In the genomic region with DNA sequence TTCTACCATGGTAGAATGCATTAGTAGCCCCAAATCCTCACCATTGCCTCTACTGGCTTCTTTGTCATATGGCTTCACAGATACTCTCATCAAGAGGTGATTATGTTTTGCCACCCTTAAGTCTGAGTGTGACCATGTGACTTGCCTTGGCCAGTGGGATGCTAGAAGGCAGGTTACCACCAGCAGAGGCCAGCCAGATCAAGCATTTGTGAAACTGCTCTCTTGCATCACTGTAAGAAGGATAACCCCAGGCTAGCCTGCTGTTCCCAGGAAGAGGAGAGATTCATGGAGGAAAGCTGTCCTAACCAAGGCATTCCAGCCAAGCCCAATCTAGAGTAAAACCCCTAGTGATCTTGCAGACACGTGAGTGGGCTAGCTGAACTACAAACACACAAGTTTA, we compare ENCODE assay signal across 24 cellular contexts.
"Had no signal": no experiment of that assay in that cellular context is flagged by ENCODE, and none has a peak within 500 bp of the region (broad histone marks: within the 10 kb centered on the region; RNA-seq: fewer than 3 reads in every experiment).

No MANE protein-coding gene starts in this region.

- H3K4me3 ChIP-seq: adrenal gland, body of pancreas, cardiac muscle cell, Peyer's patch, SJSA1 had no signal

- H3K36me3 ChIP-seq: cardiac muscle cell, Peyer's patch had no signal

- H3K9me3 ChIP-seq: adrenal gland, body of pancreas, Peyer's patch, SJSA1 had no signal

- ATAC-seq: activated T-cell treated with anti-CD3 and anti-CD28 coated beads, Interleukin-2, amount 50 U/mL, for 72 hours; body of pancreas; T-helper 17 cell had no signal

- H3K27ac ChIP-seq: adrenal gland, body of pancreas, cardiac muscle cell, Peyer's patch, SJSA1 had no signal

- H3K4me1 ChIP-seq: adrenal gland, body of pancreas, Peyer's patch had no signal

- DNase-seq: activated B cell treated with CpG ODN at 0.5 μM for 24 hours; activated CD4-positive, alpha-beta memory T cell treated with anti-CD3 and anti-CD28 coated beads, Interleukin-2, amount 10 ng/mL, durations not matched to agents 7 days and 5 days; activated CD4-positive, alpha-beta T cell treated with anti-CD3 and anti-CD28 coated beads for 1 hour; activated CD4-positive, alpha-beta T cell treated with anti-CD3 and anti-CD28 coated beads, Interleukin-2, amount 10 ng/mL, durations not matched to agents 24 days and 14 days; activated naive CD4-positive, alpha-beta T cell treated with anti-CD3 and anti-CD28 coated beads, Interleukin-2, amount 50 U/mL, for 16 hours; activated naive CD8-positive, alpha-beta T cell treated with anti-CD3 and anti-CD28 coated beads, Interleukin-2, amount 10 ng/mL, durations not matched to agents 7 days and 5 days; activated T-cell treated with anti-CD3 and anti-CD28 coated beads, Interleukin-2, amount 50 U/mL, for 72 hours; adrenal gland; aorta; body of pancreas; Kasumi-1; KBM-7; NCI-H1048; NCI-H146; NCI-H187 treated with DMSO at 0.1 percent for 48 hours; NCI-H2081 treated with DMSO at 0.1 percent for 48 hours; NCI-H446; NCI-H524; Peyer's patch; SHP77; T-helper 17 cell; T-helper 9 cell had no signal

- H3K27me3 ChIP-seq: adrenal gland, body of pancreas, cardiac muscle cell, Peyer's patch, SJSA1 had no signal
